12 cellular contexts compared by ENCODE assay signal in the genomic region with DNA sequence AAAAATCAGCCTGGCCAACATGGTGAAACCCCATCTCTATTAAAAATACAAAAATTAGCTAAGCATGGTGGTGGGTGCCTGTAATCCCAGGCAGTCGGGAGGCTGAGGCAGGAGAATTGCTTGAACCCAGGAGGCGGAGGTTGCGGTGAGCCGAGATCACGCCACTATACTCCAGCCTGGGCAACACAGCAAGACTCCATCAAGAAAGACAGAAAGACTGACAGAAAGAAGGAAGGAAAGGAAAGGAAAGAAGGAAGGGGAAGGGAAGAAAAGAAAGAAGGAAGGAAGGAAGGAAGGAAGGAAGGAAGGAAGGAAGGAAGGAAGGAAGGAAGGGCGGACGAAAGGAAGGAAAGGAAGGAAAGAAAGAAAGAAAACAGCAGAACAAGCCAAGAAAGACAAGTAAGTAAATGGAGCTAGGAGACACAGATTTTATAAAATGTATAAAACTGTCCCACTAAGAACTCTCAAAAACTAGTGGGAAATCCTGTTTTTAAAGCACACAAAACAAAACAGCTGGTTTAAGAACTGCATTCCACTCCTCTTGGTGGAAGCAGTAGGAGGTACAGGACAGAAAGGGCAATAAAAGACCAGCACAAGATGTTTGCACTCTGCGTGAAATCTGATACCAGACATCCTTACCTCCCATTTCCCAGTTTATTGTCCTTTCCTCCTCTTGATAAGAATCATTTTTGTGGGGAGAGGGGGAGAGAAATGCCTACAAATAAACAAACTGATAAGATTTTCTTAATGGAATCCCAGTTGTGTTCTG. TPM values are rescaled to one million over a fixed set of nuclear protein-coding genes. Genes with fewer than 3 reads are reported as not detected.
DNase-seq lines count a peak whose midpoint lies in the region; FAIRE-seq and TF ChIP-seq lines count a peak whose summit lies in the region.
"Had no signal": no experiment of that assay in that cellular context is flagged by ENCODE, and none has a peak within 500 bp of the region (broad histone marks: within the 10 kb centered on the region; RNA-seq: fewer than 3 reads in every experiment).

No MANE protein-coding gene starts in this region.

- H3K4me3 ChIP-seq in colonic mucosa = no peak overlapping the region
- peak overlapping the region; percentile 5 for H3K4me3 ChIP-seq in neural progenitor cell
- H3K4me3 ChIP-seq: tibial nerve had no signal

- H3K4me1 ChIP-seq in colonic mucosa (peaks cover 21% of the 10 kb centered on the region), neural progenitor cell (peaks cover 20% of the 10 kb centered on the region)

- H3K27ac ChIP-seq in colonic mucosa (peak overlapping the region; percentile 50), neural progenitor cell (no peak overlapping the region)
- H3K27ac ChIP-seq: tibial nerve had no signal

- peaks cover 1% of the 10 kb centered on the region for H3K36me3 Mint-ChIP-seq in neural progenitor cell

- H3K9me3 ChIP-seq in colonic mucosa (no peaks in the 10 kb centered on the region), neural progenitor cell (ENCODE audit: low read depth) (no peaks in the 10 kb centered on the region)
- H3K9me3 ChIP-seq: tibial nerve had no signal

- no peak for TF ChIP-seq POLR2A in GM12892 (IDR thresholded peaks at IDR 0.05; ENCODE audit: low read depth, low read length)

- peaks cover 91% of the 10 kb centered on the region for H3K79me2 ChIP-seq in neural progenitor cell (ENCODE audit: low read depth)

- intact Hi-C loops in colonic mucosa (cut with DNase I) = no loop called here

- peaks cover 3% of the 10 kb centered on the region for H3K27me3 Mint-ChIP-seq in neural progenitor cell (ENCODE audit: insufficient read depth, low read depth)

- DNase-seq in EH (ENCODE audit: low read depth) (peak; percentile 86), NCI-H2171 (lab: John Stamatoyannopoulos, UW) (peak; percentile 11), colonic mucosa (no peak), neural progenitor cell (ENCODE audit: low spot score) (peak; percentile 49), ecto neural progenitor cell (ENCODE audit: low spot score) (no peak), urothelium cell line (ENCODE audit: low spot score) (no peak), GM12892 (ENCODE audit: insufficient read length) (no peak)
- no peak for DNase-seq in activated effector memory CD4-positive, alpha-beta T cell treated with anti-CD3 and anti-CD28 coated beads, Interleukin-2, amount 50 U/mL, for 16 hours
- DNase-seq: GDM1, NCI-H2081, T-helper 2 cell had no signal

- H3K4me3 Mint-ChIP-seq in neural progenitor cell = peak overlapping the region; percentile 33

- peaks cover 10% of the 10 kb centered on the region for H3F3A ChIP-seq in neural progenitor cell (ENCODE audit: low read depth)

- H3K4me2 ChIP-seq in neural progenitor cell = peak overlapping the region; percentile 56

- peaks cover 71% of the 10 kb centered on the region for H4K20me1 ChIP-seq in neural progenitor cell (ENCODE audit: low read depth)

- H3K27me3 ChIP-seq in colonic mucosa = no peaks in the 10 kb centered on the region
- H3K27me3 ChIP-seq in neural progenitor cell = no peaks in the 10 kb centered on the region
- H3K27me3 ChIP-seq: tibial nerve had no signal

- no peak overlapping the region for H2AFZ ChIP-seq in neural progenitor cell (replicated peaks)

- peaks cover 43% of the 10 kb centered on the region for H3K4me1 Mint-ChIP-seq in neural progenitor cell

- H3K9ac ChIP-seq in colonic mucosa (ENCODE audit: low read depth in 2 of 2, low read length in 2 of 2) = peak overlapping the region in 1 of 2 donors; percentile 40
- H3K9ac ChIP-seq in neural progenitor cell = no peak overlapping the region

- no peak for FAIRE-seq in urothelium cell line (lab: Jason Lieb, UNC)
- FAIRE-seq in GM12892 (lab: Jason Lieb, UNC) = no peak

- no peak for TF ChIP-seq CTCF in colonic mucosa (IDR thresholded peaks at IDR 0.05)
- TF ChIP-seq CTCF in neural progenitor cell (IDR thresholded peaks at IDR 0.05) = no peak

- H3K36me3 ChIP-seq in colonic mucosa = no peaks in the 10 kb centered on the region
- no peaks in the 10 kb centered on the region for H3K36me3 ChIP-seq in neural progenitor cell
- H3K36me3 ChIP-seq: tibial nerve had no signal

- H3K27ac Mint-ChIP-seq in neural progenitor cell = peak overlapping the region; percentile 52

- no peaks in the 10 kb centered on the region for H3K9me3 Mint-ChIP-seq in neural progenitor cell

RNA-seq across cellular contexts. Expression of gene MYO10, which starts 46.7 kb away (rescaled TPM):
- total RNA-seq in colonic mucosa (10 to 100 TPM; 57.9 to 61.9 TPM), neural progenitor cell (ENCODE audit: low replicate concordance) (39.1 and 59.9 TPM in 2 replicates)
- not detected for polyA plus RNA-seq in GM12892 (2012; ENCODE audit: missing spikeins)

Comparison
In these comparisons a context has a peak if more than half of its experiments do, and no peak if none do; other contexts are left out.
1. DNase-seq: peak in EH (single experiment), NCI-H2171 (single experiment) and neural progenitor cell (single experiment); none in colonic mucosa (single experiment), ecto neural progenitor cell (single experiment), urothelium cell line (single experiment), GM12892 (single experiment) and activated effector memory CD4-positive, alpha-beta T cell treated with anti-CD3 and anti-CD28 coated beads, Interleukin-2, amount 50 U/mL, for 16 hours (single experiment).